ENCODE assay signal across 9 cellular contexts in genomic region chr2:174971868-174972781, GRCh38. TPM values are rescaled to one million over a fixed set of nuclear protein-coding genes. Genes with fewer than 3 reads are reported as not detected.
DNase-seq lines count a peak whose midpoint lies in the region; ATAC-seq and TF ChIP-seq lines count a peak whose summit lies in the region.
"Had no signal": no experiment of that assay in that cellular context is flagged by ENCODE, and none has a peak within 500 bp of the region (broad histone marks: within the 10 kb centered on the region; RNA-seq: fewer than 3 reads in every experiment).

No MANE protein-coding gene starts in this region.

- H3K36me3 ChIP-seq in ACC112 (ENCODE audit: insufficient read depth, low read length): no peaks in the 10 kb centered on the region

- H2BK20ac ChIP-seq in H9 (ENCODE audit: low read depth, low read length, poor library complexity, severe bottlenecking): peak overlapping the region; percentile 26

- CTCF ChIA-PET in CD4-positive, alpha-beta T cell (lab: Charles Lee): interaction anchor here (0.6 to 1.6 kb wide), 4 partner anchors 11 to 275 kb away, joined by 3 to 4 read pairs (median 3); no protein-coding TSS in a partner anchor

- H2AFZ ChIP-seq in ACC112 (ENCODE audit: low read length, unreplicated experiment) (peak overlapping the region; percentile 40), H9 (ENCODE audit: low read length) (no peak overlapping the region)

- peak overlapping the region; percentile 45; the same call in 1 of the 2 replicates for H3K4me3 ChIP-seq in ACC112 (ENCODE audit: low read depth, low read length)

- no peak overlapping the region for H2BK15ac ChIP-seq in H9 (ENCODE audit: low read depth, low read length)

- H4K8ac ChIP-seq in H9 (replicated peaks; ENCODE audit: insufficient read length, low read depth, low read length): no peak overlapping the region

- no peaks in the 10 kb centered on the region for H3K79me2 ChIP-seq in ACC112 (ENCODE audit: control insufficient read depth, insufficient read depth, low read length, unreplicated experiment)
- peaks cover 22% of the 10 kb centered on the region for H3K79me2 ChIP-seq in H9 (ENCODE audit: insufficient read depth, low read length)

- H3K4ac ChIP-seq in H9 (ENCODE audit: low read depth, low read length): no peak overlapping the region

- no peak overlapping the region for H3K14ac ChIP-seq in H9 (ENCODE audit: insufficient read depth, low read length)

- no peak overlapping the region for H3K56ac ChIP-seq in H9 (ENCODE audit: insufficient read length, low read depth, low read length)

- POLR2A ChIA-PET in CD4-positive, alpha-beta T cell (lab: Charles Lee): no interaction called here

- ATAC-seq in CD4-positive, alpha-beta T cell (ENCODE audit: poor library complexity): no peak

- H4K91ac ChIP-seq in H9 (ENCODE audit: insufficient read length, low read depth, low read length): no peak overlapping the region

- no peaks in the 10 kb centered on the region for H3K9me3 ChIP-seq in H9 (ENCODE audit: control insufficient read depth, low read depth, low read length)
- no peaks in the 10 kb centered on the region for H3K9me3 ChIP-seq in CD4-positive, alpha-beta T cell (ENCODE audit: control insufficient read depth, low read length)

- peaks cover 9 to 26% (median 16%) of the 10 kb centered on the region in 3 experiments; a peak in 6 of 7 replicates for H3K36me3 Mint-ChIP-seq in H9 (ENCODE audit: insufficient read depth in 1 of 3, low read depth in 3 of 3)
- H3K36me3 Mint-ChIP-seq in CD4-positive, alpha-beta T cell (ENCODE audit: low read depth): no peaks in the 10 kb centered on the region

- H3K27me3 ChIP-seq in ACC112 (ENCODE audit: insufficient read depth, low read length): no peaks in the 10 kb centered on the region
- no peaks in the 10 kb centered on the region for H3K27me3 ChIP-seq in H9 (ENCODE audit: insufficient read depth, low read length)
- no peaks in the 10 kb centered on the region for H3K27me3 ChIP-seq in CD4-positive, alpha-beta T cell (ENCODE audit: control insufficient read depth, insufficient read depth, low read length)

- DNase-seq in H9 (no peak), SHP77 treated with DMSO at 0.1 percent for 48 hours (lab: John Stamatoyannopoulos, UW) (peak; percentile 1), glomerular endothelial cell (ENCODE audit: extremely low read depth, low read depth, low spot score) (peak; percentile 91), cortex of kidney (lab: John Stamatoyannopoulos, UW) (no peak), SKM-1 treated with dmso at 0.1 percent for 144 hours (lab: John Stamatoyannopoulos, UW; ENCODE audit: unreplicated experiment) (no peak)
- DNase-seq in activated CD4-positive, alpha-beta T cell treated with anti-CD3 and anti-CD28 coated beads, Interleukin-2, amount 50 U/mL, for 1 hour: no peak
- DNase-seq in CD4-positive, alpha-beta T cell: no peak
- DNase-seq: aorta had no signal

- no peak overlapping the region for H2AK5ac ChIP-seq in H9 (ENCODE audit: insufficient read length, low read length)

- no peak overlapping the region for H3K23ac ChIP-seq in H9 (ENCODE audit: insufficient read length, low read depth, low read length)

- peak overlapping the region; percentile 23 for H2BK120ac ChIP-seq in H9 (ENCODE audit: low read depth, low read length, poor library complexity, severe bottlenecking)

- no peak overlapping the region for H3T11ph ChIP-seq in H9 (ENCODE audit: low read length)

- H3K4me1 ChIP-seq in ACC112 (ENCODE audit: control insufficient read depth, insufficient read depth, low read length, unreplicated experiment) (peaks cover 23% of the 10 kb centered on the region), H9 (ENCODE audit: insufficient read depth, low read length) (peaks cover 9% of the 10 kb centered on the region; the same call in 1 of the 2 replicates)

- H3K18ac ChIP-seq in H9 (ENCODE audit: insufficient read length, low read depth, low read length): no peak overlapping the region

- H3K23me2 ChIP-seq in H9 (ENCODE audit: insufficient read length, low read depth, low read length, poor library complexity, severe bottlenecking): no peaks in the 10 kb centered on the region

- no peak overlapping the region for H3K27ac Mint-ChIP-seq in H9
- H3K27ac Mint-ChIP-seq in CD4-positive, alpha-beta T cell: no peak overlapping the region

- peaks cover 2% of the 10 kb centered on the region for H3K79me1 ChIP-seq in H9 (ENCODE audit: insufficient read depth, low read depth, low read length, poor library complexity, severe bottlenecking)

- no peak overlapping the region for H3K4me3 Mint-ChIP-seq in H9
- H3K4me3 Mint-ChIP-seq in CD4-positive, alpha-beta T cell: no peak overlapping the region

- H3K27ac ChIP-seq in ACC112 (ENCODE audit: low read depth, low read length): peak overlapping the region; percentile 84
- no peak overlapping the region for H3K27ac ChIP-seq in H9 (ENCODE audit: insufficient read length, low read depth, low read length)
- no peak overlapping the region for H3K27ac ChIP-seq in CD4-positive, alpha-beta T cell (ENCODE audit: low read depth, low read length)

- H4K20me1 ChIP-seq in H9 (ENCODE audit: control insufficient read depth, insufficient read depth, insufficient read length): no peaks in the 10 kb centered on the region

- no peak overlapping the region for H4K5ac ChIP-seq in H9 (ENCODE audit: insufficient read length, low read depth, low read length)

- H3K27me3 Mint-ChIP-seq in H9 (ENCODE audit: low read depth): no peaks in the 10 kb centered on the region
- H3K27me3 Mint-ChIP-seq in CD4-positive, alpha-beta T cell: peaks cover 5% of the 10 kb centered on the region

- H3K4me1 Mint-ChIP-seq in H9: peaks cover 38 to 41% of the 10 kb centered on the region in 2 experiments
- peaks cover 16% of the 10 kb centered on the region for H3K4me1 Mint-ChIP-seq in CD4-positive, alpha-beta T cell (ENCODE audit: low read depth)

- H2BK5ac ChIP-seq in H9 (ENCODE audit: insufficient read length, low read length): no peak overlapping the region

- no peak overlapping the region for H3K9ac ChIP-seq in H9 (ENCODE audit: extremely low read depth, insufficient read length, low read length)

- H3K9me3 Mint-ChIP-seq in H9: no peaks in the 10 kb centered on the region; a peak in 1 of 5 replicates
- H3K9me3 Mint-ChIP-seq in CD4-positive, alpha-beta T cell: no peaks in the 10 kb centered on the region

- no CpG with 5 or more reads among the region's 7 CpGs for WGBS in H9 (ENCODE audit: extremely low coverage, insufficient read length, low lambda C conversion rate)

- no peak overlapping the region for H3K4me2 ChIP-seq in H9 (ENCODE audit: insufficient read depth, insufficient read length, low read length)

- TF ChIP-seq CTCF in H9 (conservative IDR thresholded peaks at IDR 0.05): no peak
- TF ChIP-seq CTCF in CD4-positive, alpha-beta T cell (IDR thresholded peaks at IDR 0.05): no peak

- intact Hi-C loops in CD4-positive, alpha-beta T cell (cut with DNase I, micrococcal nuclease): no loop called here

- no peak overlapping the region for H2BK12ac ChIP-seq in H9 (ENCODE audit: insufficient read length, low read depth, low read length)

RNA-seq across cellular contexts. Expression of gene CHN1, which starts 33.1 kb away (rescaled TPM):
- total RNA-seq in H9 (2021): 33.9 and 37.0 TPM in 2 replicates
- 19.3 and 25.1 TPM in 2 replicates for total RNA-seq in glomerular endothelial cell
- 1 to 10 TPM; 5.3 to 5.6 TPM for total RNA-seq in CD4-positive, alpha-beta T cell

Comparison
In these comparisons a context has a peak if more than half of its experiments do, and no peak if none do; other contexts are left out.
1. DNase-seq: peak in SHP77 treated with DMSO at 0.1 percent for 48 hours (single experiment) and glomerular endothelial cell (single experiment); none in H9 (single experiment), cortex of kidney (single experiment), SKM-1 treated with dmso at 0.1 percent for 144 hours (single experiment), activated CD4-positive, alpha-beta T cell treated with anti-CD3 and anti-CD28 coated beads, Interleukin-2, amount 50 U/mL, for 1 hour (single experiment) and CD4-positive, alpha-beta T cell (0 of 10).